ENCODE assay signal across 21 cellular contexts in the genomic region with DNA sequence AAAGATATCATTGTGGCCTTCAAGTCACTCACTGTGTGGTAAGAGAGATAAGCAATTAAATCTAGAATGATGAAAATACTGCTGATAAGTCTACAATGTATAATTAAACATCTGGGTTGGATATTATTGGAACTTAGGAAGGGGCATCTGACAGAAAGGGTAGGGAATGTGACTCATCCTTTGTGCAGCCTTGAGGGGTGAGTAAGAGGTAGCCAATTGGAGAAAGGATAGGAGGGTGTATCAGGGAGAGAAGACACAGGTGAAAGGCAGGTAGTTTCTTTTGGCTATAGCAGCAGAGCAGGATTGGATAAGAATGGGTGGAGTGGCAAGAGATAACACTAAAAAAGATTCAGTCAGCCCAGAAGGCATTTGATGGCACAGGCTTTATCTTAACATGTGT.
"Had no signal": no experiment of that assay in that cellular context is flagged by ENCODE, and none has a peak within 500 bp of the region (broad histone marks: within the 10 kb centered on the region; RNA-seq: fewer than 3 reads in every experiment).

No MANE protein-coding gene starts in this region.

- H3K4me3 ChIP-seq: body of pancreas, PC-9, SJCRH30 had no signal

- DNase-seq: activated CD4-positive, alpha-beta T cell treated with anti-CD3 and anti-CD28 coated beads for 48 hours; activated CD4-positive, alpha-beta T cell treated with anti-CD3 and anti-CD28 coated beads, Interleukin-2, amount 50 U/mL, for 4 hours; activated CD4-positive, CD25-positive, alpha-beta regulatory T cell treated with anti-CD3 and anti-CD28 coated beads, Interleukin-2, amount 50 U/mL, for 72 hours; activated CD8-positive, alpha-beta memory T cell treated with anti-CD3 and anti-CD28 coated beads, Interleukin-2, amount 50 U/mL, for 48 hours; activated CD8-positive, alpha-beta T cell treated with anti-CD3 and anti-CD28 coated beads, Interleukin-2, amount 10 ng/mL, durations not matched to agents 7 days and 5 days; activated naive CD4-positive, alpha-beta T cell treated with anti-CD3 and anti-CD28 coated beads, Interleukin-2, amount 50 U/mL, for 16 hours; activated naive CD8-positive, alpha-beta T cell treated with anti-CD3 and anti-CD28 coated beads, Interleukin-2, amount 10 ng/mL, durations not matched to agents 7 days and 5 days; activated T-cell treated with anti-CD3 and anti-CD28 coated beads, Interleukin-2, amount 50 U/mL, for 1 hour; aorta; body of pancreas; NCI-H1105 treated with DMSO at 0.1 percent for 48 hours; NCI-H1436 treated with DMSO at 0.1 percent for 48 hours; NCI-H187; NCI-H2081; NCI-H510A treated with DMSO at 0.1 percent for 48 hours; PC-9; Right ventricle myocardium superior; SJCRH30; SW 1271 had no signal

- H3K4me1 ChIP-seq: body of pancreas had no signal

- H3K27ac ChIP-seq: body of pancreas, PC-9, SJCRH30 had no signal

- H3K9me3 ChIP-seq: body of pancreas, SJCRH30 had no signal

- H3K36me3 ChIP-seq: SJCRH30 had no signal

- H3K27me3 ChIP-seq: body of pancreas, SJCRH30 had no signal

- ATAC-seq: activated CD8-positive, alpha-beta T cell treated with anti-CD3 and anti-CD28 coated beads, Interleukin-2, amount 10 ng/mL, durations not matched to agents 7 days and 5 days; body of pancreas; SK-N-SH treated with all-trans-retinoic acid at 6 μM for 48 hours; WTC11 had no signal
